Comparison of ENCODE assay signal across 14 cellular contexts in the genomic region with DNA sequence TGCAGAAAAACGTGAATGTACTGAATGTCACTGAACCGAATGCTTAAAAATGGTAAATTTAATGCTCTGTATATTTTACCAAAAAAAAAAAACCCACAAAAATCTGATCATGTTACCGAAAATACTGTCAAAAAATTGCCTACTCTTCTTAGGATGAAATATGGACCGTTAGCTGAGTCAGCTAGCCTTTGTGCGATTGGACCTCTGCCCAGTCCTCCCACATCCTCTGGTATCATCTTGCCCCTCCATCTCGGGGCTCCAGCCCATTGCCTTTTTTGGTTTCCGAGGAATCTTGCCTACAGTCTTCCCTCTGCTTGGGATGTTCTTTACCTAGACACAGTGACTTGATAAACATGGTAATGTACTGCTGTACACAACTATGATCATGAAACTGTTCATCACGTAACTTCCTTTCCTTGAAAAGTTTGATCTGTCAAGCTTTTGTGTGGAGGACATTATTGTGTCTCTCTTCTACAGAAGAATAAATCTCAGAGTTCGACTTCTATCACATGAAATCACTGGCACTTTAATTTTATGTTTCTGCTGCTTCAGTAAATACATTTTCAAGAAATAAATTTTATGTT.
DNase-seq lines count a peak whose midpoint lies in the region; ATAC-seq and TF ChIP-seq lines count a peak whose summit lies in the region.
"Had no signal": no experiment of that assay in that cellular context is flagged by ENCODE, and none has a peak within 500 bp of the region (broad histone marks: within the 10 kb centered on the region; RNA-seq: fewer than 3 reads in every experiment).

No MANE protein-coding gene starts in this region.

- peak overlapping the region; percentile 60 for H2AFZ ChIP-seq in IMR-90 (replicated peaks; ENCODE audit: low read length, poor library complexity)

- H3K36me3 ChIP-seq in CD8-positive, alpha-beta memory T cell (ENCODE audit: insufficient read depth, low read length): no peaks in the 10 kb centered on the region
- no peaks in the 10 kb centered on the region for H3K36me3 ChIP-seq in IMR-90 (ENCODE audit: control insufficient read depth, insufficient read depth, low read length)
- H3K36me3 ChIP-seq in naive thymus-derived CD4-positive, alpha-beta T cell (ENCODE audit: control insufficient read depth in 2 of 3, insufficient read depth in 3 of 3, low read length in 3 of 3): no peaks in the 10 kb centered on the region
- no peaks in the 10 kb centered on the region for H3K36me3 ChIP-seq in vagina
- H3K36me3 ChIP-seq: esophagus muscularis mucosa, thyroid gland had no signal

- intact Hi-C loops in IMR-90 (cut with micrococcal nuclease): no loop called here
- intact Hi-C loops in naive thymus-derived CD4-positive, alpha-beta T cell (cut with micrococcal nuclease): loop anchor here (5.0 kb wide), 5 partner anchors 49 to 381 kb away; a partner anchor contains a TSS
- intact Hi-C loops in vagina (cut with DNase I): no loop called here

- no peak for TF ChIP-seq CTCF in IMR-90 (conservative IDR thresholded peaks at IDR 0.05; ENCODE audit: low read depth, low read length)
- TF ChIP-seq CTCF in endothelial cell (IDR thresholded peaks at IDR 0.05; ENCODE audit: unreplicated experiment): no peak
- no peak for TF ChIP-seq CTCF in vagina (IDR thresholded peaks at IDR 0.05)

- ATAC-seq in IMR-90 (ENCODE audit: low read depth): peak; percentile 77
- no peak for ATAC-seq in activated CD8-positive, alpha-beta T cell treated with anti-CD3 and anti-CD28 coated beads, Interleukin-2, amount 10 ng/mL, durations not matched to agents 7 days and 5 days
- ATAC-seq in naive thymus-derived CD4-positive, alpha-beta T cell: no peak
- ATAC-seq in HG02798 (IDR thresholded peaks at IDR 0.05; ENCODE audit: poor library complexity, unreplicated experiment): no peak
- ATAC-seq: psoas muscle had no signal

- H4K5ac ChIP-seq in IMR-90 (ENCODE audit: low read depth, low read length): no peak overlapping the region

- TF ChIP-seq POLR2A in IMR-90 (IDR thresholded peaks at IDR 0.05; ENCODE audit: low read depth, low read length): no peak
- TF ChIP-seq POLR2A in vagina (IDR thresholded peaks at IDR 0.05): no peak

- DNase-seq in CD8-positive, alpha-beta memory T cell: no peak
- DNase-seq in IMR-90 (peak; percentile 92), endothelial cell (ENCODE audit: low spot score) (no peak), vagina (ENCODE audit: extremely low spot score in 2 of 2) (no peak)
- DNase-seq in activated CD8-positive, alpha-beta T cell treated with anti-CD3 and anti-CD28 coated beads, Interleukin-2, amount 10 ng/mL, durations not matched to agents 7 days and 5 days: no peak
- peak in 1 of 9 donors; percentile 16 for DNase-seq in naive thymus-derived CD4-positive, alpha-beta T cell
- DNase-seq: hippocampal formation, NCI-H1048, NCI-H2171 treated with DMSO at 0.1 percent for 48 hours, psoas muscle, SHP77, thyroid gland had no signal

- peak overlapping the region; percentile 90; the same call in 1 of the 2 replicates for H3K23ac ChIP-seq in IMR-90 (ENCODE audit: low read depth, low read length)

- H3K9me3 ChIP-seq in CD8-positive, alpha-beta memory T cell (ENCODE audit: low read length): no peaks in the 10 kb centered on the region
- H3K9me3 ChIP-seq in IMR-90 (ENCODE audit: control insufficient read depth, insufficient read depth, low read length): no peaks in the 10 kb centered on the region
- no peaks in the 10 kb centered on the region for H3K9me3 ChIP-seq in naive thymus-derived CD4-positive, alpha-beta T cell (ENCODE audit: control insufficient read depth in 2 of 3, low read length in 3 of 3)
- no peaks in the 10 kb centered on the region for H3K9me3 ChIP-seq in vagina
- H3K9me3 ChIP-seq: esophagus muscularis mucosa, psoas muscle, thyroid gland had no signal

- dilution Hi-C loops in IMR-90 (cut with HindIII; ENCODE audit: low sequenced_read_pairs, unreplicated experiment): no loop called here

- H2AK5ac ChIP-seq in IMR-90 (ENCODE audit: low read depth, low read length): no peak overlapping the region

- peak overlapping the region; percentile 20; the same call in 1 of the 2 replicates for H4K91ac ChIP-seq in IMR-90 (ENCODE audit: insufficient read depth, low read depth, low read length)

- TF ChIP-seq RAD21 in IMR-90 (IDR thresholded peaks at IDR 0.05; ENCODE audit: low read length): no peak

- H3K36me3 Mint-ChIP-seq in CD8-positive, alpha-beta memory T cell: peaks cover 0 to 4% (median 0%) of the 10 kb centered on the region in 3 donors
- peaks cover 42% of the 10 kb centered on the region for H3K36me3 Mint-ChIP-seq in activated CD8-positive, alpha-beta T cell treated with anti-CD3 and anti-CD28 coated beads, Interleukin-2, amount 10 ng/mL, durations not matched to agents 7 days and 5 days (ENCODE audit: low read depth)
- peaks cover 0 to 20% (median 0%) of the 10 kb centered on the region in 5 donors for H3K36me3 Mint-ChIP-seq in naive thymus-derived CD4-positive, alpha-beta T cell
- H3K36me3 Mint-ChIP-seq in endothelial cell (ENCODE audit: low read depth, unreplicated experiment): no peaks in the 10 kb centered on the region

- H3K18ac ChIP-seq in IMR-90 (ENCODE audit: low read depth, low read length): peak overlapping the region; percentile 9; the same call in 1 of the 2 replicates

- no TSS peak for BruUV-seq in IMR-90 (replicated peaks; lab: Mats Ljungman, UMichigan)

- in situ Hi-C loops in IMR-90 (cut with MboI; ENCODE audit: low sequenced_read_pairs): no loop called here

- H2AK9ac ChIP-seq in IMR-90 (replicated peaks; ENCODE audit: low read depth, low read length, poor library complexity): peak overlapping the region; percentile 31

- CTCF ChIA-PET in CD8-positive, alpha-beta memory T cell (lab: Charles Lee): interaction anchor here (1.2 kb wide), 1 partner anchor 235 kb away, joined by 3 read pairs; no protein-coding TSS in a partner anchor
- CTCF ChIA-PET in IMR-90 (lab: Yijun Ruan, JAX): no interaction called here
- CTCF ChIA-PET in activated CD8-positive, alpha-beta T cell treated with anti-CD3 and anti-CD28 coated beads, Interleukin-2, amount 10 ng/mL, durations not matched to agents 7 days and 5 days (lab: Charles Lee): interaction anchor here (0.8 to 1.8 kb wide), 4 partner anchors 11 to 235 kb away, joined by 3 to 6 read pairs (median 4); no protein-coding TSS in a partner anchor
- CTCF ChIA-PET in naive thymus-derived CD4-positive, alpha-beta T cell (lab: Charles Lee): interaction anchor here (1.1 kb wide), 1 partner anchor 377 kb away, joined by 3 read pairs; no protein-coding TSS in a partner anchor

- no peaks in the 10 kb centered on the region for H3K9me1 ChIP-seq in IMR-90 (ENCODE audit: insufficient read depth, low read length)

- H3K27me3 Mint-ChIP-seq in CD8-positive, alpha-beta memory T cell: peaks cover 0 to 7% of the 10 kb centered on the region in 2 donors
- H3K27me3 Mint-ChIP-seq in activated CD8-positive, alpha-beta T cell treated with anti-CD3 and anti-CD28 coated beads, Interleukin-2, amount 10 ng/mL, durations not matched to agents 7 days and 5 days (ENCODE audit: low read depth): peaks cover 7% of the 10 kb centered on the region
- H3K27me3 Mint-ChIP-seq in naive thymus-derived CD4-positive, alpha-beta T cell: no peaks in the 10 kb centered on the region
- H3K27me3 Mint-ChIP-seq in endothelial cell (ENCODE audit: unreplicated experiment): no peaks in the 10 kb centered on the region

- H3K27me3 ChIP-seq in CD8-positive, alpha-beta memory T cell (ENCODE audit: insufficient read depth, low read length, poor library complexity, severe bottlenecking): no peaks in the 10 kb centered on the region
- H3K27me3 ChIP-seq in IMR-90 (ENCODE audit: control insufficient read depth, insufficient read depth, low read length) (no peaks in the 10 kb centered on the region), vagina (no peaks in the 10 kb centered on the region)
- no peaks in the 10 kb centered on the region for H3K27me3 ChIP-seq in naive thymus-derived CD4-positive, alpha-beta T cell (ENCODE audit: control insufficient read depth in 2 of 2, insufficient read depth in 2 of 2, low read length in 2 of 2)

- H2BK15ac ChIP-seq in IMR-90 (ENCODE audit: low read depth, low read length): peak overlapping the region; percentile 33; the same call in 1 of the 3 replicates

- peak overlapping the region; percentile 51 for H2BK5ac ChIP-seq in IMR-90 (ENCODE audit: low read depth, low read length, poor library complexity, severe bottlenecking)

- WGBS in IMR-90 (ENCODE audit: extremely low coverage in 2 of 2, insufficient read length in 1 of 2), 2 experiments: 0% methylated on average over 1 of the region's 9 CpGs; no CpG with 5 or more reads in 1 of the 2 experiments

- H3K4ac ChIP-seq in IMR-90 (ENCODE audit: low read depth, low read length): peak overlapping the region; percentile 84; the same call in 1 of the 2 replicates

- H3K4me1 Mint-ChIP-seq in CD8-positive, alpha-beta memory T cell: peaks cover 55 to 81% (median 78%) of the 10 kb centered on the region in 3 donors
- H3K4me1 Mint-ChIP-seq in activated CD8-positive, alpha-beta T cell treated with anti-CD3 and anti-CD28 coated beads, Interleukin-2, amount 10 ng/mL, durations not matched to agents 7 days and 5 days (ENCODE audit: low read depth): peaks cover 48% of the 10 kb centered on the region
- H3K4me1 Mint-ChIP-seq in naive thymus-derived CD4-positive, alpha-beta T cell: peaks cover 29 to 78% (median 58%) of the 10 kb centered on the region in 7 donors
- peaks cover 9% of the 10 kb centered on the region for H3K4me1 Mint-ChIP-seq in endothelial cell (ENCODE audit: unreplicated experiment)

- H2BK120ac ChIP-seq in IMR-90 (ENCODE audit: low read depth, low read length): peak overlapping the region; percentile 98

- H3K9me3 Mint-ChIP-seq in CD8-positive, alpha-beta memory T cell: peaks cover 0 to 11% (median 0%) of the 10 kb centered on the region in 5 donors
- peaks cover 5% of the 10 kb centered on the region for H3K9me3 Mint-ChIP-seq in activated CD8-positive, alpha-beta T cell treated with anti-CD3 and anti-CD28 coated beads, Interleukin-2, amount 10 ng/mL, durations not matched to agents 7 days and 5 days (ENCODE audit: insufficient read depth)
- peaks cover 0 to 11% (median 2%) of the 10 kb centered on the region in 11 donors for H3K9me3 Mint-ChIP-seq in naive thymus-derived CD4-positive, alpha-beta T cell
- H3K9me3 Mint-ChIP-seq in endothelial cell (ENCODE audit: unreplicated experiment): no peaks in the 10 kb centered on the region

- POLR2A ChIA-PET in CD8-positive, alpha-beta memory T cell (lab: Charles Lee): interaction anchor here (0.6 kb wide), 1 partner anchor 18 kb away, joined by 3 read pairs; no protein-coding TSS in a partner anchor
- POLR2A ChIA-PET in IMR-90 (lab: Charles Lee; ENCODE audit: unreplicated experiment): no interaction called here
- POLR2A ChIA-PET in activated CD8-positive, alpha-beta T cell treated with anti-CD3 and anti-CD28 coated beads, Interleukin-2, amount 10 ng/mL, durations not matched to agents 7 days and 5 days (lab: Charles Lee): interaction anchor here (0.7 kb wide), 1 partner anchor 200 kb away, joined by 4 read pairs; no protein-coding TSS in a partner anchor
- POLR2A ChIA-PET in naive thymus-derived CD4-positive, alpha-beta T cell (lab: Charles Lee): interaction anchor here (1.0 kb wide), 1 partner anchor 32 kb away, joined by 3 read pairs; no protein-coding TSS in a partner anchor

- H4K8ac ChIP-seq in IMR-90 (ENCODE audit: low read depth in 2 of 2, low read length in 2 of 2): peak overlapping the region in 1 of 2 experiments; percentile 87; a peak in 2 of 4 replicates

- H3K56ac ChIP-seq in IMR-90 (ENCODE audit: extremely low read depth, insufficient read depth, low read length): no peak overlapping the region

- H3K79me1 ChIP-seq in IMR-90 (ENCODE audit: low read depth in 1 of 2, low read length in 2 of 2): no peaks in the 10 kb centered on the region

- no peak overlapping the region for H3K4me3 ChIP-seq in CD8-positive, alpha-beta memory T cell (ENCODE audit: low read length)
- H3K4me3 ChIP-seq in IMR-90 (ENCODE audit: insufficient read depth, low read depth, low read length) (no peak overlapping the region), vagina (no peak overlapping the region)
- H3K4me3 ChIP-seq in naive thymus-derived CD4-positive, alpha-beta T cell (ENCODE audit: low read length): no peak overlapping the region
- H3K4me3 ChIP-seq: esophagus muscularis mucosa, psoas muscle, thyroid gland had no signal

- H3K4me3 Mint-ChIP-seq in CD8-positive, alpha-beta memory T cell: peak overlapping the region in 5 of 7 donors; percentile 10 to 57 (median 20)
- peak overlapping the region; percentile 9 for H3K4me3 Mint-ChIP-seq in activated CD8-positive, alpha-beta T cell treated with anti-CD3 and anti-CD28 coated beads, Interleukin-2, amount 10 ng/mL, durations not matched to agents 7 days and 5 days
- H3K4me3 Mint-ChIP-seq in naive thymus-derived CD4-positive, alpha-beta T cell: peak overlapping the region; percentile 35 to 71 (median 52)
- H3K4me3 Mint-ChIP-seq in endothelial cell (ENCODE audit: unreplicated experiment): no peak overlapping the region

- 0 out of 2 replicates have a peak overlapping the region, but pooled peaks have one; percentile 1 for H3K4me2 ChIP-seq in IMR-90 (ENCODE audit: low read depth, low read length)

- no peak overlapping the region for H3K27ac ChIP-seq in CD8-positive, alpha-beta memory T cell (ENCODE audit: low read depth, low read length)
- H3K27ac ChIP-seq in IMR-90 (ENCODE audit: insufficient read depth, low read length) (no peak overlapping the region), vagina (no peak overlapping the region)
- peak overlapping the region; percentile 38 for H3K27ac ChIP-seq in naive thymus-derived CD4-positive, alpha-beta T cell (ENCODE audit: low read depth, low read length)
- H3K27ac ChIP-seq: esophagus muscularis mucosa, psoas muscle, thyroid gland had no signal

- H4K20me1 ChIP-seq in IMR-90 (ENCODE audit: insufficient read depth, low read length): no peaks in the 10 kb centered on the region

- peaks cover 64% of the 10 kb centered on the region for H3K4me1 ChIP-seq in CD8-positive, alpha-beta memory T cell (ENCODE audit: insufficient read depth, low read length)
- H3K4me1 ChIP-seq in IMR-90 (ENCODE audit: control insufficient read depth, insufficient read depth, low read length): 0 out of 2 replicates have a peak, but pooled peaks cover 2% of the 10 kb centered on the region
- H3K4me1 ChIP-seq in naive thymus-derived CD4-positive, alpha-beta T cell (ENCODE audit: control insufficient read depth in 2 of 2, insufficient read depth in 2 of 2, low read length in 2 of 2): peaks cover 47 to 50% of the 10 kb centered on the region in 2 donors
- H3K4me1 ChIP-seq in vagina: no peaks in the 10 kb centered on the region
- H3K4me1 ChIP-seq: esophagus muscularis mucosa, psoas muscle, thyroid gland had no signal

- H3K9ac ChIP-seq in IMR-90 (ENCODE audit: low read depth, low read length): no peak overlapping the region

- peak overlapping the region in 7 of 8 donors; percentile 54 to 98 (median 94) for H3K27ac Mint-ChIP-seq in CD8-positive, alpha-beta memory T cell
- peak overlapping the region; percentile 89 for H3K27ac Mint-ChIP-seq in activated CD8-positive, alpha-beta T cell treated with anti-CD3 and anti-CD28 coated beads, Interleukin-2, amount 10 ng/mL, durations not matched to agents 7 days and 5 days
- peak overlapping the region; percentile 36 to 96 (median 87) for H3K27ac Mint-ChIP-seq in naive thymus-derived CD4-positive, alpha-beta T cell
- H3K27ac Mint-ChIP-seq in endothelial cell (ENCODE audit: unreplicated experiment): no peak overlapping the region

- peak overlapping the region; percentile 84 for H3K14ac ChIP-seq in IMR-90 (replicated peaks; ENCODE audit: low read depth, low read length)

- H2BK20ac ChIP-seq in IMR-90 (ENCODE audit: low read depth, low read length): peak overlapping the region; percentile 97

Comparison
In these comparisons a context has a peak if more than half of its experiments do, and no peak if none do; other contexts are left out.
1. intact Hi-C loops: an anchor here in naive thymus-derived CD4-positive, alpha-beta T cell (5.0 kb wide); none called in IMR-90 and vagina.